In genomic region chr1:57550092-57550491, GRCh38 we compare ENCODE assay signal across 14 cellular contexts.
DNase-seq lines count a peak whose midpoint lies in the region; ATAC-seq, FAIRE-seq and TF ChIP-seq lines count a peak whose summit lies in the region.
"Had no signal": no experiment of that assay in that cellular context is flagged by ENCODE, and none has a peak within 500 bp of the region (broad histone marks: within the 10 kb centered on the region; RNA-seq: fewer than 3 reads in every experiment).

No MANE protein-coding gene starts in this region.

- H3K27me3 Mint-ChIP-seq in mesothelial cell of epicardium (ENCODE audit: low read depth), result peaks cover 23% of the 10 kb centered on the region

- FAIRE-seq in urothelium cell line (lab: Jason Lieb, UNC), result no peak
- FAIRE-seq: GM19239, small intestine had no signal

- DNase-seq in kidney tubule cell (ENCODE audit: low spot score) (peak; percentile 53), Ammon's horn (ENCODE audit: low spot score) (no peak), mesothelial cell of epicardium (ENCODE audit: low spot score in 2 of 2, unreplicated experiment in 2 of 2) (no peak), urothelium cell line (ENCODE audit: low spot score) (no peak)
- no peak for DNase-seq in activated CD8-positive, alpha-beta memory T cell treated with anti-CD3 and anti-CD28 coated beads for 24 hours
- DNase-seq: activated CD4-positive, alpha-beta T cell treated with anti-CD3 and anti-CD28 coated beads, Interleukin-2, amount 50 U/mL, for 4 hours; CD8-positive, alpha-beta memory T cell; NCI-H1092; RPMI8226; small intestine had no signal

- ATAC-seq in GM18861 (IDR thresholded peaks at IDR 0.05; ENCODE audit: unreplicated experiment) (peak; percentile 91), HG02623 (IDR thresholded peaks at IDR 0.05; ENCODE audit: unreplicated experiment) (peak; percentile 54), HG03565 (IDR thresholded peaks at IDR 0.05; ENCODE audit: unreplicated experiment) (peak; percentile 77)

- no peaks in the 10 kb centered on the region for H3K36me3 Mint-ChIP-seq in mesothelial cell of epicardium
- H3K36me3 Mint-ChIP-seq: CD8-positive, alpha-beta memory T cell had no signal

- H3K4me3 Mint-ChIP-seq in mesothelial cell of epicardium, result no peak overlapping the region
- H3K4me3 Mint-ChIP-seq: CD8-positive, alpha-beta memory T cell had no signal

- no peak for TF ChIP-seq CTCF in mesothelial cell of epicardium (IDR thresholded peaks at IDR 0.05; ENCODE audit: unreplicated experiment)

- H3K4me1 Mint-ChIP-seq in mesothelial cell of epicardium, result peaks cover 9% of the 10 kb centered on the region
- H3K4me1 Mint-ChIP-seq: CD8-positive, alpha-beta memory T cell had no signal

- no peaks in the 10 kb centered on the region for H3K9me3 Mint-ChIP-seq in mesothelial cell of epicardium

- H3K27ac Mint-ChIP-seq in mesothelial cell of epicardium, result no peak overlapping the region
- H3K27ac Mint-ChIP-seq: CD8-positive, alpha-beta memory T cell had no signal
